In genomic region chr4:6469898-6470501, GRCh38 we compare ENCODE assay signal across 2 cellular contexts.
TF ChIP-seq lines count a peak whose summit lies in the region.

No MANE protein-coding gene starts in this region.

TF ChIP-seq in HepG2, 621 proteins besides CTCF, POLR2A, EP300 and RAD21:
- TF ChIP-seq ZNF761 (CRISPR knock-in tag; conservative IDR thresholded peaks at IDR 0.05) (no peak), ZNF629 (CRISPR knock-in tag; conservative IDR thresholded peaks at IDR 0.05) (peak; percentile 63)

TF ChIP-seq in GM12891, 5 proteins besides CTCF, POLR2A, EP300 and RAD21:
- no peak for TF ChIP-seq PAX5 (IDR thresholded peaks at IDR 0.05; ENCODE audit: insufficient read depth, low read length, severe bottlenecking)
- no peak for TF ChIP-seq POLR2AphosphoS5 (IDR thresholded peaks at IDR 0.05; ENCODE audit: low read depth, low read length)
- TF ChIP-seq SPI1 (IDR thresholded peaks at IDR 0.05; ENCODE audit: low read depth, low read length): no peak
- TF ChIP-seq POU2F2 (IDR thresholded peaks at IDR 0.05; ENCODE audit: low read depth, low read length): no peak
- TF ChIP-seq TAF1 (IDR thresholded peaks at IDR 0.05; ENCODE audit: low read depth, low read length): no peak
